24 cellular contexts compared by ENCODE assay signal in genomic region chr6:135983720-135984343, GRCh38.
DNase-seq lines count a peak whose midpoint lies in the region; ATAC-seq, FAIRE-seq and TF ChIP-seq lines count a peak whose summit lies in the region.
"Had no signal": no experiment of that assay in that cellular context is flagged by ENCODE, and none has a peak within 500 bp of the region (broad histone marks: within the 10 kb centered on the region; RNA-seq: fewer than 3 reads in every experiment).

No MANE protein-coding gene starts in this region.

- 38% methylated on average over 4 of the region's 4 CpGs for WGBS in A549 (ENCODE audit: missing lambda C conversion rate)

- in situ Hi-C loops in astrocyte of the spinal cord (cut with HindIII; ENCODE audit: low sequenced_read_pairs) = no loop called here

- TF ChIP-seq RAD21 in A549 (conservative IDR thresholded peaks at IDR 0.05 in 1 of 2, IDR thresholded peaks at IDR 0.05 in 1 of 2) = no peak

- DNase-seq in A549 (ENCODE audit: low read depth in 1 of 2, low spot score in 1 of 2) (peak in 1 of 2 experiments; percentile 70), NCI-H460 (ENCODE audit: extremely low read depth, low read depth) (peak; percentile 57), astrocyte of the spinal cord (ENCODE audit: low read depth, low spot score) (peak; percentile 78), fibroblast of pulmonary artery (ENCODE audit: low read depth) (peak; percentile 60), amniotic stem cell (lab: John Stamatoyannopoulos, UW) (no peak)
- DNase-seq in effector CD8-positive, alpha-beta T cell (lab: John Stamatoyannopoulos, UW) = no peak
- DNase-seq: AML-193; CD4-positive, alpha-beta T cell; HCEC 1CT; KG1; MM.1S; NCI-H2029; NCI-H2227 treated with DMSO at 0.1 percent for 48 hours; NCI-H510A; NCI-H748 treated with DMSO at 0.1 percent for 48 hours; NK-92 treated with Interleukin-12 subunit alpha and Interleukin-12 subunit beta, amount 100 ng/mL, for 24 hours; PC-3; SK-N-SH had no signal

- H3K4me3 ChIP-seq in A549 (no peak overlapping the region), astrocyte of the spinal cord (ENCODE audit: low read depth, low read length) (no peak overlapping the region), fibroblast of pulmonary artery (replicated peaks; ENCODE audit: low read depth, low read length) (no peak overlapping the region)
- H3K4me3 ChIP-seq: BLaER1 treated with 17β-estradiol and CSF1 and Interleukin-3, amounts not matched to agents 10 nM and 100 nM had no signal

- ATAC-seq in A549 = peak; percentile 47 to 91; a peak in 4 of 6 replicates
- no peak for ATAC-seq in GM19035 (IDR thresholded peaks at IDR 0.05; ENCODE audit: unreplicated experiment)
- ATAC-seq: PC-3 had no signal

- CTCF ChIA-PET in A549 (lab: Yijun Ruan, JAX) = interaction anchor here (0.9 kb wide), 1 partner anchor 18 kb away, joined by 3 read pairs; no protein-coding TSS in a partner anchor

- TF ChIP-seq EP300 in A549 (IDR thresholded peaks at IDR 0.05) = peak; percentile 50 to 51; a peak in 2 of 5 replicates

- POLR2A ChIA-PET in A549 (lab: Yijun Ruan, JAX) = interaction anchor here (1.0 kb wide), 1 partner anchor 31 kb away, joined by 7 read pairs; no protein-coding TSS in a partner anchor

- peaks cover 31% of the 10 kb centered on the region for H3K4me1 ChIP-seq in A549

- no peak for TF ChIP-seq POLR2A in A549 (IDR thresholded peaks at IDR 0.05; ENCODE audit: low read length)

- no peak for TF ChIP-seq CTCF in A549 (IDR thresholded peaks at IDR 0.05)
- no peak for TF ChIP-seq CTCF in astrocyte of the spinal cord (IDR thresholded peaks at IDR 0.05; ENCODE audit: low read depth, low read length)
- no peak for TF ChIP-seq CTCF in fibroblast of pulmonary artery (IDR thresholded peaks at IDR 0.05; ENCODE audit: low read length, missing control alignments)

- FAIRE-seq in A549 (lab: Jason Lieb, UNC) = no peak
- FAIRE-seq: A204.1, D721Med, G401.6, H1 had no signal

- H3K27ac ChIP-seq in A549 = peak overlapping the region; percentile 57 to 68; a peak in 5 of 6 replicates
- H3K27ac ChIP-seq: BLaER1 treated with 17β-estradiol and CSF1 and Interleukin-3, amounts not matched to agents 10 nM and 100 nM had no signal

- H3K4me2 ChIP-seq in A549 = peak overlapping the region; percentile 49
- H3K4me2 ChIP-seq: BLaER1 treated with 17β-estradiol and CSF1 and Interleukin-3, amounts not matched to agents 10 nM and 100 nM; SK-N-SH had no signal

- H3K9me3 ChIP-seq in A549 = no peaks in the 10 kb centered on the region
- H3K9me3 ChIP-seq: BLaER1 treated with 17β-estradiol and CSF1 and Interleukin-3, amounts not matched to agents 10 nM and 100 nM; SK-N-SH had no signal

TF ChIP-seq in A549, 52 proteins besides CTCF, POLR2A, EP300 and RAD21:
- no peak for TF ChIP-seq FOSB (CRISPR knock-in tag; IDR thresholded peaks at IDR 0.05)
- no peak for TF ChIP-seq ESRRA (IDR thresholded peaks at IDR 0.05; ENCODE audit: borderline replicate concordance, low read length)
- TF ChIP-seq TP53 (CRISPR knock-in tag; IDR thresholded peaks at IDR 0.05) = no peak
- no peak for TF ChIP-seq FOSL2 (IDR thresholded peaks at IDR 0.05)
- peak; percentile 42; the same call in 1 of the 2 replicates for TF ChIP-seq FOSL2 (CRISPR knock-in tag; IDR thresholded peaks at IDR 0.05)
- no peak for TF ChIP-seq HOXB13 (CRISPR knock-in tag; IDR thresholded peaks at IDR 0.05; ENCODE audit: low read depth)
- TF ChIP-seq CEBPB (IDR thresholded peaks at IDR 0.05) = 0 out of 4 replicates have a peak, but pooled peaks of 1 of the 2 experiments have one; percentile 16
- no peak for TF ChIP-seq SMC3 (IDR thresholded peaks at IDR 0.05)
- no peak for TF ChIP-seq ZNF302 (CRISPR knock-in tag; IDR thresholded peaks at IDR 0.05)
- TF ChIP-seq GATA3 (IDR thresholded peaks at IDR 0.05; ENCODE audit: borderline replicate concordance) = 0 out of 2 replicates have a peak, but pooled peaks have one; percentile 44
TF ChIP-seq in A549: peak in this region for 3.

Comparison
In these comparisons a context has a peak if more than half of its experiments do, and no peak if none do; other contexts are left out.
1. DNase-seq: peak in NCI-H460 (single experiment), astrocyte of the spinal cord (single experiment) and fibroblast of pulmonary artery (single experiment); none in effector CD8-positive, alpha-beta T cell (single experiment) and amniotic stem cell (single experiment).